ENCODE assay signal across 8 cellular contexts in the genomic region with DNA sequence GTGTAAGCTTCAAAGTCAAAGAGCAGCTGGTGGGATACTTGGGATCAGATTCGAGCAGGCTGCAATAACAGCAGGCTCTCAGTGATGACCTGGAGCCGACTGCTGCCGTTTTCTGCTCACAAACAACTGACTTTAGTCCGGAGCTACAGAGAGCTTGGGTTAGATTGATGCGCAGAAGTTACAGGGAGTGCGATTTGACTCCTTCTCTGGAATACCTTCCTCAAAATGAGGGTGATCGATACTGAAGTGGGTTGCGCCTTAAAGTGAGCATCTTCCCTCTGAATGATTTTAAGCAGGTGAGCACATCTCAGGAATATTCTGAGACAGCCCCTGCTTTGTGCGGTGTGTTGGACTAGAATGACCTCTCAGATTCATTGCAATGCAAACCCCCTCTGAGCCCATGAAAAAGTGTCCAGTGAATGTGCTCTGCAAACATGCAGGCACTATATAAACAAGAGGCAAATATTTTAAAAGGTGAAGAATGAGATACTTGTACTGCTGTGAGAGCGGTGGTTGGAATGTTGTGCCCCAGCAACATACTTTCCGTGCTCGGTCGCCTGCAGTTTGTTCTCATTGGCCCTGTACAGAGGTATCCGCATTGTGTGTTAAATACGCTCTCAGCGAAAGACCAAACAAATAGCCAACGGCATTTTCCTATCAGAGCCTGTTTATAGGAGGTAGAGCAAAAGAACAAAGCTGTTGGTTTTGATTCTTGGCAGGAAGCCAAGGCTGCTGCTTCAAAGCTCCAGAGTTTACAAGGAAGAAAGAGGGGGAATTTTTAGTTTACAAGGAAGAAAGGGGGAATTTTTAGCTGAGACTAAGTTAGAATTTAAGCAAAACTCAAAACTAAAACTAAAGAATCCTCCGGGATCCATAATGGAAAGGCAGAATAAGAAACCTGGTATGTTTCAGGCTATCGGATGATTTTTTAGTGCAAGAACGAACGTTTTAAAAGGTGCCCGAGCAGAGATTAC.
A peak's percentile ranks its signal among the peaks of the same experiment; 100 is the strongest.
DNase-seq lines count a peak whose midpoint lies in the region; ATAC-seq and TF ChIP-seq lines count a peak whose summit lies in the region.

No MANE protein-coding gene starts in this region.

- H3K4me1 ChIP-seq in Panc1 (ENCODE audit: control insufficient read depth, insufficient read depth, low read length) = peaks cover 66% of the 10 kb centered on the region
- peaks cover 34% of the 10 kb centered on the region for H3K4me1 ChIP-seq in psoas muscle

- in situ Hi-C loops in Panc1 (cut with HindIII; ENCODE audit: low pct_unique_long_range_greater_than_20kb, low sequenced_read_pairs) = no loop called here

- peak; percentile 93 for ATAC-seq in Panc1
- peak; percentile 20 to 43 (median 31) for ATAC-seq in psoas muscle
- no peak for ATAC-seq in HG02571 (IDR thresholded peaks at IDR 0.05; ENCODE audit: unreplicated experiment)
- ATAC-seq in HG03354 (IDR thresholded peaks at IDR 0.05; ENCODE audit: poor library complexity, severe bottlenecking, unreplicated experiment) = no peak
- no peak for ATAC-seq in GM21717 (IDR thresholded peaks at IDR 0.05; ENCODE audit: unreplicated experiment)

- H3K9me3 ChIP-seq in Panc1 (ENCODE audit: control insufficient read depth, insufficient read depth, low read depth, low read length) (no peaks in the 10 kb centered on the region), psoas muscle (no peaks in the 10 kb centered on the region)

- POLR2A ChIA-PET in Panc1 (lab: Charles Lee) = interaction anchor here (0.7 kb wide), 1 partner anchor 68 kb away, joined by 3 read pairs; the partner anchor contains the start of gene PHACTR2

- intact Hi-C loops in Panc1 (cut with micrococcal nuclease; ENCODE audit: unreplicated experiment) (loop anchor here (10.0 kb wide), 1 partner anchor 171 kb away; no protein-coding TSS in a partner anchor), psoas muscle (cut with DNase I) (loop anchor here in 1 of 2 donors (5.0 to 10.0 kb wide), 2 partner anchors 63 to 151 kb away; no protein-coding TSS in a partner anchor)

- CTCF ChIA-PET in Panc1 (lab: Charles Lee) = no interaction called here

- no peak for TF ChIP-seq CTCF in Panc1 (IDR thresholded peaks at IDR 0.05)
- TF ChIP-seq CTCF in psoas muscle (IDR thresholded peaks at IDR 0.05) = no peak

- H3K27ac ChIP-seq in Panc1 (ENCODE audit: low read length) (peak overlapping the region; percentile 99), psoas muscle (no peak overlapping the region)

- WGBS in psoas muscle, 3 donors = 37 to 54% (median 39%) methylated on average over 22 of the region's 22 CpGs

- DNase-seq in GM03348 (ENCODE audit: low spot score) (peak; percentile 29), Panc1 (ENCODE audit: low read depth, low spot score) (no peak), glomerular endothelial cell (ENCODE audit: extremely low read depth, low read depth, low spot score) (peak; percentile 47), psoas muscle (no peak)
- no peak for DNase-seq in activated CD4-positive, alpha-beta T cell treated with anti-CD3 and anti-CD28 coated beads for 1 hour

- H3K4me3 ChIP-seq in Panc1 (ENCODE audit: low read depth in 2 of 2, low read length in 2 of 2) (peak overlapping the region; percentile 31 to 51), psoas muscle (peak overlapping the region; percentile 37)

- H3K27me3 ChIP-seq in Panc1 (ENCODE audit: control insufficient read depth, insufficient read depth, low read length) (no peaks in the 10 kb centered on the region), psoas muscle (ENCODE audit: insufficient read depth in 3 of 3, low read length in 2 of 3) (no peaks in the 10 kb centered on the region)

- no TSS peak for BruUV-seq in Panc1 (replicated peaks; lab: Mats Ljungman, UMichigan)

- no peaks in the 10 kb centered on the region for H3K36me3 ChIP-seq in Panc1 (ENCODE audit: control insufficient read depth, insufficient read depth, low read length)
- no peaks in the 10 kb centered on the region for H3K36me3 ChIP-seq in psoas muscle (ENCODE audit: insufficient read depth in 1 of 2, low read depth in 1 of 2)

Comparison
In these comparisons a context has a peak if more than half of its experiments do, and no peak if none do; other contexts are left out.
1. DNase-seq: peak in GM03348 (single experiment) and glomerular endothelial cell (single experiment); none in Panc1 (single experiment), psoas muscle (0 of 2) and activated CD4-positive, alpha-beta T cell treated with anti-CD3 and anti-CD28 coated beads for 1 hour (single experiment).
2. ATAC-seq: peak in Panc1 (single experiment) and psoas muscle (4 of 4); none in HG02571 (single experiment), HG03354 (single experiment) and GM21717 (single experiment).